8 cellular contexts compared by ENCODE assay signal in genomic region chr10:69318997-69319727, GRCh38. TPM values are rescaled to one million over a fixed set of nuclear protein-coding genes. Genes with fewer than 3 reads are reported as not detected.
DNase-seq lines count a peak whose midpoint lies in the region; ATAC-seq and TF ChIP-seq lines count a peak whose summit lies in the region.

No MANE protein-coding gene starts in this region.

- peaks cover 24% of the 10 kb centered on the region for H3K4me1 ChIP-seq in effector memory CD4-positive, alpha-beta T cell (ENCODE audit: control insufficient read depth, insufficient read depth, low read length, poor library complexity, severe bottlenecking)
- peaks cover 35% of the 10 kb centered on the region for H3K4me1 ChIP-seq in mucosa of descending colon (ENCODE audit: low read depth)

- no peaks in the 10 kb centered on the region for H3K27me3 ChIP-seq in effector memory CD4-positive, alpha-beta T cell (replicated peaks; ENCODE audit: control insufficient read depth, insufficient read depth, low read length, poor library complexity, severe bottlenecking)

- peak; percentile 27 for ATAC-seq in GM21528 (IDR thresholded peaks at IDR 0.05; ENCODE audit: low FRiP score, unreplicated experiment)
- ATAC-seq in mucosa of descending colon = peak; percentile 59

- H3K4me3 ChIP-seq in effector memory CD4-positive, alpha-beta T cell (ENCODE audit: insufficient read depth, low read depth, low read length, poor library complexity, severe bottlenecking) = peak overlapping the region; percentile 81
- peak overlapping the region; percentile 58 for H3K4me3 ChIP-seq in mucosa of descending colon

- peak; percentile 34 for DNase-seq in DMS53 treated with DMSO at 0.1 percent for 48 hours (lab: John Stamatoyannopoulos, UW; ENCODE audit: unreplicated experiment)
- DNase-seq in Kasumi-1 (lab: John Stamatoyannopoulos, UW) = peak; percentile 44 to 68
- DNase-seq in activated CD8-positive, alpha-beta memory T cell treated with anti-CD3 and anti-CD28 coated beads for 4 hours (ENCODE audit: low read depth in 2 of 2) = peak; percentile 47 to 68
- peak; percentile 70 to 72 (median 71) for DNase-seq in effector memory CD4-positive, alpha-beta T cell
- DNase-seq in mucosa of descending colon = peak; percentile 85 to 93 (median 90)
- DNase-seq in stimulated activated CD8-positive, alpha-beta memory T cell treated with anti-CD3 and anti-CD28 coated beads, Interleukin-4, amount 100 ng/mL, for 48 hours = peak; percentile 86
- no peak for DNase-seq in NCI-H524 treated with DMSO at 0.1 percent for 48 hours (lab: John Stamatoyannopoulos, UW)

- no peak for TF ChIP-seq CTCF in mucosa of descending colon (IDR thresholded peaks at IDR 0.05)

- H3K27ac ChIP-seq in effector memory CD4-positive, alpha-beta T cell (ENCODE audit: insufficient read depth, low read length, poor library complexity, severe bottlenecking) = peak overlapping the region; percentile 84

- no peaks in the 10 kb centered on the region for H3K9me3 ChIP-seq in effector memory CD4-positive, alpha-beta T cell (ENCODE audit: control insufficient read depth, low read length)
- H3K9me3 ChIP-seq in mucosa of descending colon = no peaks in the 10 kb centered on the region

- no peaks in the 10 kb centered on the region for H3K36me3 ChIP-seq in effector memory CD4-positive, alpha-beta T cell (ENCODE audit: control insufficient read depth, insufficient read depth, low read length)
- H3K36me3 ChIP-seq in mucosa of descending colon (ENCODE audit: low read depth) = no peaks in the 10 kb centered on the region

- intact Hi-C loops in mucosa of descending colon (cut with DNase I, micrococcal nuclease) = loop anchor here in 1 of 2 donors (10.0 kb wide), 1 partner anchor 66 kb away; no protein-coding TSS in a partner anchor

RNA-seq across cellular contexts. Expression of gene HK1, which starts 40.9 kb away (rescaled TPM):
- total RNA-seq in mucosa of descending colon = 100 to 1,000 TPM in 1 of 3 donors, 10 to 100 TPM in 2; 63.9 to 102 (median 81.3) TPM
